17 cellular contexts compared by ENCODE assay signal in the genomic region with DNA sequence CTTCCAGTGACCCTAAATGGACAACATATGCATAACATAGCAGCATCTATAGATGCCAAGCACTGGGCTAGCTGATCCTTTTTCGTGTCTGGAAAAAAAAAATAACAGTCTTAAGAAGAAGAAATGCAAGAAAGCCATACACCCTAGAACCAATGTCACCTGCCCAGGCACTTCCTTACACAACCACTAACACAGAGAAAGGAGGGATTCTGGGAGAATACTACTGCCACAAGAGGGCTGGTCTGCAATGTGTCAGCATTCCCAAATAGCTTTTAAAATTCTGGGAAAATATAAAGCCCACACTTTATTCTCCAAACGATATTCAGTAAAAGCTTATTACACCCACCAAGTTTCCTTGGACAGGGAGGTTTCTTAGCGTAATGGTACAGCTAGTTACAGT.
A peak's percentile ranks its signal among the peaks of the same experiment; 100 is the strongest.
DNase-seq lines count a peak whose midpoint lies in the region; ATAC-seq and TF ChIP-seq lines count a peak whose summit lies in the region.
"Had no signal": no experiment of that assay in that cellular context is flagged by ENCODE, and none has a peak within 500 bp of the region (broad histone marks: within the 10 kb centered on the region; RNA-seq: fewer than 3 reads in every experiment).

No MANE protein-coding gene starts in this region.

- peak; percentile 16 for DNase-seq in GM23338 (ENCODE audit: low spot score)
- DNase-seq in esophagus muscularis mucosa (ENCODE audit: extremely low spot score), result peak; percentile 17
- no peak for DNase-seq in lower lobe of right lung
- DNase-seq: Calu3; CD4-positive, alpha-beta memory T cell; COR-L47; DMS53; DMS79 treated with DMSO at 0.1 percent for 48 hours; GF-D8; GOT3; H7; HFFc6 had no signal

- H3K27me3 Mint-ChIP-seq in GM23338 (ENCODE audit: insufficient read depth, low read depth, poor library complexity), result no peaks in the 10 kb centered on the region

- no peak; the same call in 2 of the 3 replicates for ATAC-seq in GM23338
- no peak for ATAC-seq in HG03520 (IDR thresholded peaks at IDR 0.05; ENCODE audit: unreplicated experiment)
- no peak for ATAC-seq in lower lobe of right lung
- ATAC-seq in GM21526 (IDR thresholded peaks at IDR 0.05; ENCODE audit: low FRiP score, unreplicated experiment), result no peak
- no peak for ATAC-seq in GM21825 (IDR thresholded peaks at IDR 0.05; ENCODE audit: unreplicated experiment)

- WGBS in esophagus muscularis mucosa, result 69% methylated on average over 3 of the region's 3 CpGs

- H3K9me2 ChIP-seq in GM23338 (ENCODE audit: insufficient read depth) (no peaks in the 10 kb centered on the region; the same call in 1 of the 2 replicates), Loucy (replicated peaks; ENCODE audit: low read depth, low read length) (no peaks in the 10 kb centered on the region)

- no peak overlapping the region for H3K27ac Mint-ChIP-seq in GM23338
- H3K27ac Mint-ChIP-seq: HFFc6 had no signal

- H3K4me2 ChIP-seq in BLaER1 treated with 17β-estradiol and CSF1 and Interleukin-3, amounts not matched to agents 10 nM and 100 nM, result peak overlapping the region in 9 of 11 experiments; percentile 10 to 58 (median 40); a peak in 17 of 22 replicates
- H3K4me2 ChIP-seq in GM23338 (no peak overlapping the region), Loucy (ENCODE audit: low read depth, low read length, poor library complexity, severe bottlenecking) (peak overlapping the region; percentile 2)

- peaks cover 7% of the 10 kb centered on the region; the same call in 1 of the 3 replicates for H3K9me3 Mint-ChIP-seq in GM23338
- H3K9me3 Mint-ChIP-seq: HFFc6 had no signal

- peaks cover 0 to 6% (median 4%) of the 10 kb centered on the region in 11 experiments; a peak in 8 of 22 replicates for H3K9me3 ChIP-seq in BLaER1 treated with 17β-estradiol and CSF1 and Interleukin-3, amounts not matched to agents 10 nM and 100 nM (replicated peaks in 1 of 11)
- H3K9me3 ChIP-seq in Loucy (ENCODE audit: insufficient read depth, low read depth, low read length), result no peaks in the 10 kb centered on the region
- H3K9me3 ChIP-seq in esophagus muscularis mucosa, result no peaks in the 10 kb centered on the region
- H3K9me3 ChIP-seq in lower lobe of right lung, result no peaks in the 10 kb centered on the region

- H2AFZ ChIP-seq in GM23338 (peak overlapping the region; percentile 76), Loucy (ENCODE audit: low read length) (no peak overlapping the region)

- intact Hi-C loops in esophagus muscularis mucosa (cut with DNase I), result no loop called here
- intact Hi-C loops in lower lobe of right lung (cut with DNase I), result no loop called here

- H3K79me2 ChIP-seq in GM23338 (replicated peaks; ENCODE audit: insufficient read depth) (no peaks in the 10 kb centered on the region), Loucy (ENCODE audit: insufficient read depth, low read length) (no peaks in the 10 kb centered on the region)

- peaks cover 3% of the 10 kb centered on the region; the same call in 1 of the 3 replicates for H3K36me3 Mint-ChIP-seq in GM23338 (ENCODE audit: low read depth)
- H3K36me3 Mint-ChIP-seq: CD4-positive, alpha-beta memory T cell had no signal

- H3K36me3 ChIP-seq in BLaER1 treated with 17β-estradiol and CSF1 and Interleukin-3, amounts not matched to agents 10 nM and 100 nM, result no peaks in the 10 kb centered on the region
- H3K36me3 ChIP-seq in GM23338 (ENCODE audit: insufficient read depth) (no peaks in the 10 kb centered on the region), Loucy (ENCODE audit: insufficient read depth, low read length) (no peaks in the 10 kb centered on the region), esophagus muscularis mucosa (no peaks in the 10 kb centered on the region), lower lobe of right lung (no peaks in the 10 kb centered on the region)

- no peak overlapping the region for H3K4me3 Mint-ChIP-seq in GM23338
- H3K4me3 Mint-ChIP-seq: CD4-positive, alpha-beta memory T cell; HFFc6 had no signal

- no peaks in the 10 kb centered on the region for H4K20me1 ChIP-seq in BLaER1 treated with 17β-estradiol and CSF1 and Interleukin-3, amounts not matched to agents 10 nM and 100 nM
- H4K20me1 ChIP-seq in GM23338 (replicated peaks; ENCODE audit: insufficient read depth) (no peaks in the 10 kb centered on the region), Loucy (ENCODE audit: insufficient read depth, low read length, poor library complexity, severe bottlenecking) (no peaks in the 10 kb centered on the region)

- H3K27ac ChIP-seq in BLaER1 treated with 17β-estradiol and CSF1 and Interleukin-3, amounts not matched to agents 10 nM and 100 nM, result no peak overlapping the region
- H3K27ac ChIP-seq in GM23338 (ENCODE audit: low read depth) (no peak overlapping the region), esophagus muscularis mucosa (replicated peaks in 1 of 4) (no peak overlapping the region), lower lobe of right lung (no peak overlapping the region)

- no peak for TF ChIP-seq EP300 in esophagus muscularis mucosa (IDR thresholded peaks at IDR 0.05)

- H3K9ac ChIP-seq in BLaER1 treated with 17β-estradiol and CSF1 and Interleukin-3, amounts not matched to agents 10 nM and 100 nM, result no peak overlapping the region
- no peak overlapping the region for H3K9ac ChIP-seq in Loucy (ENCODE audit: low read depth, low read length, poor library complexity, severe bottlenecking)

- no peak overlapping the region for H3K4me3 ChIP-seq in BLaER1 treated with 17β-estradiol and CSF1 and Interleukin-3, amounts not matched to agents 10 nM and 100 nM
- no peak overlapping the region for H3K4me3 ChIP-seq in GM23338
- H3K4me3 ChIP-seq in Loucy (ENCODE audit: low read length, poor library complexity, severe bottlenecking), result no peak overlapping the region
- H3K4me3 ChIP-seq in esophagus muscularis mucosa, result no peak overlapping the region
- H3K4me3 ChIP-seq in lower lobe of right lung, result no peak overlapping the region

- no peaks in the 10 kb centered on the region for H3K4me1 Mint-ChIP-seq in GM23338

- TF ChIP-seq POLR2A in esophagus muscularis mucosa (IDR thresholded peaks at IDR 0.05; ENCODE audit: low read depth), result no peak

- H3F3A ChIP-seq in GM23338 (replicated peaks; ENCODE audit: low read depth) (no peaks in the 10 kb centered on the region), Loucy (ENCODE audit: low read depth) (no peaks in the 10 kb centered on the region)

- no peak for TF ChIP-seq CTCF in GM23338 (conservative IDR thresholded peaks at IDR 0.05; ENCODE audit: low read depth in 2 of 2)
- TF ChIP-seq CTCF in Loucy (conservative IDR thresholded peaks at IDR 0.05; ENCODE audit: low read length), result no peak
- no peak for TF ChIP-seq CTCF in esophagus muscularis mucosa (IDR thresholded peaks at IDR 0.05)
- TF ChIP-seq CTCF in lower lobe of right lung (IDR thresholded peaks at IDR 0.05), result no peak

- peaks cover 0 to 14% (median 11%) of the 10 kb centered on the region in 10 experiments; a peak in 16 of 20 replicates for H3K4me1 ChIP-seq in BLaER1 treated with 17β-estradiol and CSF1 and Interleukin-3, amounts not matched to agents 10 nM and 100 nM
- H3K4me1 ChIP-seq in GM23338 (ENCODE audit: insufficient read depth) (no peaks in the 10 kb centered on the region), Loucy (ENCODE audit: insufficient read depth, low read length, poor library complexity, severe bottlenecking) (peaks cover 15% of the 10 kb centered on the region), esophagus muscularis mucosa (no peaks in the 10 kb centered on the region), lower lobe of right lung (no peaks in the 10 kb centered on the region)

- no peaks in the 10 kb centered on the region for H3K27me3 ChIP-seq in BLaER1 treated with 17β-estradiol and CSF1 and Interleukin-3, amounts not matched to agents 10 nM and 100 nM
- H3K27me3 ChIP-seq in GM23338 (ENCODE audit: insufficient read depth) (no peaks in the 10 kb centered on the region), Loucy (ENCODE audit: insufficient read depth, low read length, poor library complexity, severe bottlenecking) (no peaks in the 10 kb centered on the region), esophagus muscularis mucosa (no peaks in the 10 kb centered on the region), lower lobe of right lung (ENCODE audit: low read depth) (no peaks in the 10 kb centered on the region)

TF ChIP-seq in GM23338, 12 proteins besides CTCF, POLR2A, EP300 and RAD21:
- TF ChIP-seq ZNF114 (CRISPR knock-in tag; IDR thresholded peaks at IDR 0.05) (no peak), CREB1 (CRISPR knock-in tag; IDR thresholded peaks at IDR 0.05; ENCODE audit: low read depth) (no peak), REST (IDR thresholded peaks at IDR 0.05; ENCODE audit: unreplicated experiment) (no peak), NANOG (IDR thresholded peaks at IDR 0.05; ENCODE audit: borderline replicate concordance) (no peak)
